Comparison of ENCODE assay signal across 1 cellular context in the genomic region with DNA sequence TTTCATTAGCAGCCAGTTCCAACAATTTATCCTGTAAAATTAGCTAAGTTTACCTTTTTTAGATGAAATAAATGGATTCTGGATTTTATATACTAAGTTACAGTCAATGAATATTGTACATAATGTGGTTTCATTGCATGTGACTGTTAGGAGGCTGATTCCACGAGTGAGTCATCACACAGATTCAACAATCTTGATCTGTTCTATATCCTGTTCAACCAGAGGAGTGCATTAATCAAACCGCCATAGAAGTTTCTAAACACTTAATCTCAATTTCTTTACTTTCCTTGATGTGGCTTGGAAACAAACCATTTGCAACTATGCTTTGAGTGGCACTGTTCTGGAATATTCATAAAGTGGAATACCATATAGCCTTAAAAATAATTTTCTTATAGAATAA.
TF ChIP-seq lines count a peak whose summit lies in the region.

No MANE protein-coding gene starts in this region.

TF ChIP-seq in GM23338, 12 proteins besides CTCF, POLR2A, EP300 and RAD21 (continued from another document):
- TF ChIP-seq ZNF462 (CRISPR knock-in tag; IDR thresholded peaks at IDR 0.05) (no peak), ZNF114 (CRISPR knock-in tag; IDR thresholded peaks at IDR 0.05) (no peak)
